Comparison of ENCODE assay signal across 20 cellular contexts in the genomic region with DNA sequence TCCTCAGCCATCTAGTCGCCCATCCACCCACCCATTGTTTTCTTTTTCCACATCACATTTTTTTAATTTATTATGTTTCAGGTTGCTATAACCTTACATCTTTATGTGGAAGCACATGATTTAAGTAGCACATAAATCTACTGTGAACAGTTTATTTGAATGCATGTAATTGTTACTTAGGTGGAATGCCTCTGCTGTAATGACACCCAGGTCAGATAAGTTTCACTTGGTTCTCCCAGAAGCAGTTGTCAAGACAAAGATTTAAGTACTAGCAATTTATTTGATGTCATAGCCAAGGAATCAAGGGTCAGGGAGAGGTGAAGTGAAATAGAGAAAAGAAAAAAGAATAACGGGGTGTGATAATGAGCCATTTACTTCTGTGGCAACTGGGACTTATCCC.
"Had no signal": no experiment of that assay in that cellular context is flagged by ENCODE, and none has a peak within 500 bp of the region (broad histone marks: within the 10 kb centered on the region; RNA-seq: fewer than 3 reads in every experiment).

No MANE protein-coding gene starts in this region.

- H3K27ac Mint-ChIP-seq: activated naive CD4-positive, alpha-beta T cell treated with anti-CD3 and anti-CD28 coated beads for 36 hours; activated T-helper 17 cell treated with anti-CD3 and anti-CD28 coated beads, Interleukin-2, amount 50 U/mL, for 72 hours; natural killer cell treated with Interleukin-12 subunit alpha and Interleukin-12 subunit beta and Interleukin-15 and Interleukin-18, amount 100 ng/mL, for 72 hours; stimulated activated naive B cell treated with anti-CD40 and anti-IgM and Interleukin-4, amounts not matched to agents 10 μg/mL and 1 μg/mL and 100 μg/mL, for 72 hours had no signal

- H3K36me3 ChIP-seq: sigmoid colon had no signal

- H3K27me3 Mint-ChIP-seq: activated T-helper 17 cell treated with anti-CD3 and anti-CD28 coated beads, Interleukin-2, amount 50 U/mL, for 72 hours; central memory CD8-positive, alpha-beta T cell; natural killer cell treated with Interleukin-12 subunit alpha and Interleukin-12 subunit beta and Interleukin-15 and Interleukin-18, amount 100 ng/mL, for 72 hours; stimulated activated naive B cell treated with anti-CD40 and anti-IgM and Interleukin-4, amounts not matched to agents 10 μg/mL and 1 μg/mL and 100 μg/mL, for 72 hours had no signal

- H3K36me3 Mint-ChIP-seq: natural killer cell treated with Interleukin-12 subunit alpha and Interleukin-12 subunit beta and Interleukin-15 and Interleukin-18, amount 100 ng/mL, for 72 hours; stimulated activated naive B cell treated with anti-CD40 and anti-IgM and Interleukin-4, amounts not matched to agents 10 μg/mL and 1 μg/mL and 100 μg/mL, for 72 hours had no signal

- H3K9me3 Mint-ChIP-seq: activated T-helper 17 cell treated with anti-CD3 and anti-CD28 coated beads, Interleukin-2, amount 50 U/mL, for 72 hours; central memory CD8-positive, alpha-beta T cell; natural killer cell treated with Interleukin-12 subunit alpha and Interleukin-12 subunit beta and Interleukin-15 and Interleukin-18, amount 100 ng/mL, for 72 hours had no signal

- H3K9me3 ChIP-seq: body of pancreas, mucosa of descending colon, psoas muscle, sigmoid colon had no signal

- H3K4me1 ChIP-seq: body of pancreas, psoas muscle had no signal

- ATAC-seq: activated T-helper 17 cell treated with anti-CD3 and anti-CD28 coated beads, Interleukin-2, amount 50 U/mL, for 72 hours; body of pancreas; natural killer cell treated with Interleukin-12 subunit alpha and Interleukin-12 subunit beta and Interleukin-15 and Interleukin-18, amount 100 ng/mL, for 72 hours; psoas muscle; stimulated activated naive B cell treated with anti-CD40 and anti-IgM and Interleukin-4, amounts not matched to agents 10 μg/mL and 1 μg/mL and 100 μg/mL, for 72 hours had no signal

- H3K27me3 ChIP-seq: body of pancreas, sigmoid colon had no signal

- H3K4me3 ChIP-seq: body of pancreas, mucosa of descending colon, psoas muscle, sigmoid colon had no signal

- H3K4me3 Mint-ChIP-seq: activated CD4-positive, alpha-beta T cell treated with anti-CD3 and anti-CD28 coated beads, Interleukin-2, amount 10 ng/mL, durations not matched to agents 7 days and 5 days; activated naive CD4-positive, alpha-beta T cell treated with anti-CD3 and anti-CD28 coated beads for 36 hours; activated T-helper 17 cell treated with anti-CD3 and anti-CD28 coated beads, Interleukin-2, amount 50 U/mL, for 72 hours; central memory CD8-positive, alpha-beta T cell; natural killer cell treated with Interleukin-12 subunit alpha and Interleukin-12 subunit beta and Interleukin-15 and Interleukin-18, amount 100 ng/mL, for 72 hours; stimulated activated naive B cell treated with anti-CD40 and anti-IgM and Interleukin-4, amounts not matched to agents 10 μg/mL and 1 μg/mL and 100 μg/mL, for 72 hours had no signal

- H3K4me1 Mint-ChIP-seq: central memory CD8-positive, alpha-beta T cell had no signal

- FAIRE-seq: TTC549 had no signal

- DNase-seq: activated CD4-positive, alpha-beta T cell treated with anti-CD3 and anti-CD28 coated beads, Interleukin-2, amount 10 ng/mL, durations not matched to agents 7 days and 5 days; activated CD4-positive, CD25-positive, alpha-beta regulatory T cell; activated CD8-positive, alpha-beta memory T cell treated with anti-CD3 and anti-CD28 coated beads for 24 hours; activated naive CD4-positive, alpha-beta T cell treated with anti-CD3 and anti-CD28 coated beads for 36 hours; activated T-cell treated with anti-CD3 and anti-CD28 coated beads for 4 hours; body of pancreas; cortex of kidney; effector memory CD4-positive, alpha-beta T cell; erythroblast; hypothalamus; psoas muscle; sigmoid colon; stimulated activated CD4-positive, alpha-beta T cell treated with anti-CD3 and anti-CD28 coated beads, Interleukin-2, amount 100 ng/mL, for 24 hours; stimulated activated naive B cell treated with anti-CD40 and anti-IgM and Interleukin-4, amounts not matched to agents 10 μg/mL and 1 μg/mL and 100 μg/mL, for 72 hours; T-helper 2 cell had no signal
